Comparison of ENCODE assay signal across 8 cellular contexts in the genomic region with DNA sequence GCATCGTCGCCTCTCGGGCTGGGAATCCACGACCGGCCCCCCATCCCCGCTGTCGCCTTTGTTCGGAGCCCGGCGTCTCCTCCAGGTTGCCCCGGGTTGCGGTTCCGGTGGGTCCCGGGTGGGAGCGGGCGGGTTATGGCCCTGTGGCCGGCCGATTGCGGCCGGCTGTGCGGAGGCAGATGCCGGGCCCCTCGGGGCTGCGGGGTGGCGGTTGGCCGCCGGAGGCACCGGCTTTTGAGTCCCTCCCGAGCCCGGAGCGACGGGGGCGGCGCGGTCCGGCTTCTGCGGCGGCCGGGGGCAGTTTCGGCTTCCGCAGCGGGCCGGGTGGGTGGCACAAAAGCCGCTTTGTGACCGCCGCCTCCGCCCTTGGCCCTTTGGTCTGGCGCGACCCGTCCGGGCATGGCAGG. TPM values are rescaled to one million over a fixed set of nuclear protein-coding genes. Genes with fewer than 3 reads are reported as not detected.
DNase-seq lines count a peak whose midpoint lies in the region; ATAC-seq and TF ChIP-seq lines count a peak whose summit lies in the region.

No MANE protein-coding gene starts in this region.

- H3K4me3 Mint-ChIP-seq in T-cell = peak overlapping the region; percentile 90 to 93 (median 91)

- H3K9me3 ChIP-seq in parathyroid adenoma (ENCODE audit: control insufficient read depth, low read length) = no peaks in the 10 kb centered on the region

- H3K4me2 ChIP-seq in parathyroid adenoma (ENCODE audit: low read length) = peak overlapping the region; percentile 73

- H3K79me2 ChIP-seq in parathyroid adenoma = peaks cover 2% of the 10 kb centered on the region

- POLR2A ChIA-PET in T-cell (lab: Charles Lee) = interaction anchor here (1.9 to 2.4 kb wide), 2 partner anchors 11 to 62 kb away, joined by 6 to 15 read pairs; partner anchors contain the start of gene PHF3 (in 1 of the 2)

- peak overlapping the region; percentile 91 for H3K4me3 ChIP-seq in H7 (ENCODE audit: insufficient read depth, low read depth, low read length)
- peak overlapping the region; percentile 80 to 90 for H3K4me3 ChIP-seq in foreskin fibroblast (ENCODE audit: low read depth in 1 of 2, low read length in 2 of 2)
- H3K4me3 ChIP-seq in parathyroid adenoma (ENCODE audit: low read depth, low read length) = peak overlapping the region; percentile 83

- ATAC-seq in T-cell (replicated peaks in 1 of 4) = peak; percentile 0 to 6 (median 5)

- peak overlapping the region; percentile 93 for H3K27ac ChIP-seq in parathyroid adenoma

- peaks cover 6% of the 10 kb centered on the region for H3K4me1 ChIP-seq in parathyroid adenoma

- H3K27me3 ChIP-seq in H7 (ENCODE audit: control insufficient read depth, insufficient read depth, low read length) (peaks cover 16% of the 10 kb centered on the region; the same call in 1 of the 2 replicates), parathyroid adenoma (ENCODE audit: control insufficient read depth, insufficient read depth, low read length) (no peaks in the 10 kb centered on the region)

- peaks cover 12% of the 10 kb centered on the region for H3K36me3 ChIP-seq in H7 (replicated peaks; ENCODE audit: control insufficient read depth, insufficient read depth, low read length)
- H3K36me3 ChIP-seq in parathyroid adenoma (ENCODE audit: control insufficient read depth, insufficient read depth, low read length) = no peaks in the 10 kb centered on the region

- H3K4me1 Mint-ChIP-seq in T-cell = peaks cover 29 to 44% (median 40%) of the 10 kb centered on the region in 3 donors

- H3K9me3 Mint-ChIP-seq in T-cell = no peaks in the 10 kb centered on the region

- DNase-seq in GM03348 (ENCODE audit: low spot score) = peak; percentile 41
- DNase-seq in H7 = peak; percentile 46
- no peak for DNase-seq in T-cell
- DNase-seq in foreskin fibroblast = no peak
- no peak for DNase-seq in T-helper 9 cell
- DNase-seq in NOMO-1 treated with dmso at 0.1 percent for 144 hours (lab: John Stamatoyannopoulos, UW; ENCODE audit: unreplicated experiment) = no peak
- DNase-seq in NCI-H2107 (lab: John Stamatoyannopoulos, UW) = no peak

- no peaks in the 10 kb centered on the region for H3K27me3 Mint-ChIP-seq in T-cell

- peak overlapping the region; percentile 96 for H3K9ac ChIP-seq in parathyroid adenoma

- peak overlapping the region; percentile 94 to 98 for H3K27ac Mint-ChIP-seq in T-cell

- H2AFZ ChIP-seq in parathyroid adenoma = peak overlapping the region; percentile 99

- H3K36me3 Mint-ChIP-seq in T-cell = peaks cover 12% of the 10 kb centered on the region

- TF ChIP-seq CTCF in foreskin fibroblast (IDR thresholded peaks at IDR 0.05; ENCODE audit: low read depth, low read length) (no peak), parathyroid adenoma (IDR thresholded peaks at IDR 0.05) (no peak)

- CTCF ChIA-PET in T-cell (lab: Charles Lee) = interaction anchor here in 1 of 2 donors (2.3 kb wide), 1 partner anchor 192 kb away, joined by 11 read pairs; no protein-coding TSS in a partner anchor

RNA-seq across cellular contexts. Expression of gene PTP4A1, which starts 0.5 kb away (rescaled TPM):
- 7.5 and 8.7 TPM in 2 replicates for total RNA-seq in H7 (2014; rRNA removed; shearing (Covaris generic))
- total RNA-seq in T-cell = 100 to 1,000 TPM in 2 of 5 donors, 10 to 100 TPM in 3; 28.9 to 160 (median 32.0) TPM

Comparison
In these comparisons a context has a peak if more than half of its experiments do, and no peak if none do; other contexts are left out.
1. DNase-seq: peak in GM03348 (single experiment) and H7 (single experiment); none in T-cell (0 of 34), foreskin fibroblast (0 of 2), T-helper 9 cell (single experiment), NOMO-1 treated with dmso at 0.1 percent for 144 hours (single experiment) and NCI-H2107 (single experiment).
2. Peak in every context shown above with its lines, with median percentiles within 50 percentile points of each other: H3K4me3 ChIP-seq.